In genomic region chr7:14457567-14458453, GRCh38 we compare ENCODE assay signal across 8 cellular contexts.
DNase-seq lines count a peak whose midpoint lies in the region; ATAC-seq, FAIRE-seq and TF ChIP-seq lines count a peak whose summit lies in the region.

No MANE protein-coding gene starts in this region.

- H3K27me3 ChIP-seq in SJCRH30 = no peaks in the 10 kb centered on the region

- in situ Hi-C loops in astrocyte of the cerebellum (cut with HindIII; ENCODE audit: low sequenced_read_pairs) = loop anchor here (25.0 kb wide), 2 partner anchors 721 to 1171 kb away; no protein-coding TSS in a partner anchor

- peak; percentile 88 for FAIRE-seq in D721Med (lab: Jason Lieb, UNC)

- peak; percentile 80 for TF ChIP-seq CTCF in D721Med (IDR thresholded peaks at IDR 0.05; ENCODE audit: insufficient read depth, missing control alignments)
- peak; percentile 78 for TF ChIP-seq CTCF in NB4 (IDR thresholded peaks at IDR 0.05; ENCODE audit: low read depth, low read length)
- TF ChIP-seq CTCF in astrocyte of the cerebellum (IDR thresholded peaks at IDR 0.05; ENCODE audit: low read depth, low read length, missing control alignments) = peak; percentile 76

- no peak overlapping the region for H3K4me3 ChIP-seq in NB4 (ENCODE audit: low read depth, low read length)
- H3K4me3 ChIP-seq in SJCRH30 = peak overlapping the region; percentile 33
- H3K4me3 ChIP-seq in astrocyte of the cerebellum (ENCODE audit: low read depth, low read length) = no peak overlapping the region

- H3K27ac ChIP-seq in SJCRH30 = no peak overlapping the region

- peak; percentile 16 for DNase-seq in D721Med (ENCODE audit: insufficient read length, low spot score)
- peak; percentile 27 for DNase-seq in GOT3 (lab: John Stamatoyannopoulos, UW)
- DNase-seq in NB4 (ENCODE audit: low read depth) = peak; percentile 77
- DNase-seq in SJCRH30 = peak; percentile 72 to 90
- peak; percentile 81 for DNase-seq in astrocyte of the cerebellum (ENCODE audit: low read depth)
- DNase-seq in hepatic stellate cell (ENCODE audit: low spot score) = peak; percentile 23
- peak; percentile 60 for DNase-seq in putamen (ENCODE audit: low spot score)

- ATAC-seq in HG02938 (IDR thresholded peaks at IDR 0.05; ENCODE audit: unreplicated experiment) = no peak

- no peaks in the 10 kb centered on the region for H3K36me3 ChIP-seq in SJCRH30

- H3K4me1 ChIP-seq in SJCRH30 = no peaks in the 10 kb centered on the region

- TF ChIP-seq POLR2A in NB4 (IDR thresholded peaks at IDR 0.05; ENCODE audit: extremely low read depth, insufficient read length) = no peak

- no peaks in the 10 kb centered on the region for H3K9me3 ChIP-seq in SJCRH30 (replicated peaks)

Comparison
In these comparisons a context has a peak if more than half of its experiments do, and no peak if none do; other contexts are left out.
1. DNase-seq: peak in every context shown above with its lines; median percentile 81 in SJCRH30; 81 in astrocyte of the cerebellum; 77 in NB4; 60 in putamen; 27 in GOT3; 23 in hepatic stellate cell; 16 in D721Med.